ENCODE assay signal across 22 cellular contexts in genomic region chr2:226726546-226726945, GRCh38.
DNase-seq lines count a peak whose midpoint lies in the region; ATAC-seq and TF ChIP-seq lines count a peak whose summit lies in the region.
"Had no signal": no experiment of that assay in that cellular context is flagged by ENCODE, and none has a peak within 500 bp of the region (broad histone marks: within the 10 kb centered on the region; RNA-seq: fewer than 3 reads in every experiment).

No MANE protein-coding gene starts in this region.

- no peak overlapping the region for H3K9ac ChIP-seq in mesenchymal stem cell (ENCODE audit: low read length)
- H3K9ac ChIP-seq: KMS-11 had no signal

- H2BK15ac ChIP-seq in mesenchymal stem cell (ENCODE audit: low read depth, poor library complexity, severe bottlenecking): no peak overlapping the region

- H3K27ac Mint-ChIP-seq in CD4-positive, alpha-beta T cell: no peak overlapping the region
- H3K27ac Mint-ChIP-seq: natural killer cell treated with Interleukin-12 subunit alpha and Interleukin-12 subunit beta and Interleukin-15 and Interleukin-18, amount 100 ng/mL, for 72 hours; stimulated activated naive CD8-positive, alpha-beta T cell treated with anti-CD3 and anti-CD28 coated beads, Interleukin-15, Interleukin-2, amounts not matched to agents 100 ng/mL and 50 ng/mL, for 24 hours; T-cell had no signal

- H3K27me3 Mint-ChIP-seq in CD4-positive, alpha-beta T cell: peaks cover 18% of the 10 kb centered on the region

- H2AK5ac ChIP-seq in mesenchymal stem cell (ENCODE audit: low read length, severe bottlenecking): no peak overlapping the region

- H3K4me1 Mint-ChIP-seq in CD4-positive, alpha-beta T cell (ENCODE audit: low read depth): peaks cover 4% of the 10 kb centered on the region

- ATAC-seq in Right ventricle myocardium superior (ENCODE audit: poor library complexity): no peak
- ATAC-seq in CD4-positive, alpha-beta T cell (ENCODE audit: poor library complexity): no peak
- no peak for ATAC-seq in GM18502 (IDR thresholded peaks at IDR 0.05; ENCODE audit: poor library complexity, unreplicated experiment)
- ATAC-seq: natural killer cell treated with Interleukin-12 subunit alpha and Interleukin-12 subunit beta and Interleukin-15 and Interleukin-18, amount 100 ng/mL, for 72 hours; T-cell had no signal

- no peak overlapping the region for H3K4ac ChIP-seq in mesenchymal stem cell (ENCODE audit: low read depth in 1 of 2, low read length in 2 of 2)

- no peaks in the 10 kb centered on the region for H3K27me3 ChIP-seq in left ventricle myocardium inferior (ENCODE audit: low read depth)
- H3K27me3 ChIP-seq in mesenchymal stem cell (ENCODE audit: control insufficient read depth in 1 of 2, insufficient read depth in 1 of 2, low read length in 2 of 2): no peaks in the 10 kb centered on the region
- H3K27me3 ChIP-seq in CD4-positive, alpha-beta T cell (ENCODE audit: control insufficient read depth, insufficient read depth, low read length): peaks cover 10% of the 10 kb centered on the region

- no peak overlapping the region for H3K14ac ChIP-seq in mesenchymal stem cell (ENCODE audit: low read length in 2 of 2)

- H3K9me3 ChIP-seq in left ventricle myocardium inferior (replicated peaks): no peaks in the 10 kb centered on the region
- H3K9me3 ChIP-seq in mesenchymal stem cell (ENCODE audit: control insufficient read depth, low read length): no peaks in the 10 kb centered on the region
- H3K9me3 ChIP-seq in CD4-positive, alpha-beta T cell (ENCODE audit: control insufficient read depth, low read length): no peaks in the 10 kb centered on the region

- H3K36me3 Mint-ChIP-seq in CD4-positive, alpha-beta T cell (ENCODE audit: low read depth): no peaks in the 10 kb centered on the region
- H3K36me3 Mint-ChIP-seq: natural killer cell treated with Interleukin-12 subunit alpha and Interleukin-12 subunit beta and Interleukin-15 and Interleukin-18, amount 100 ng/mL, for 72 hours; T-cell had no signal

- H3K36me3 ChIP-seq in left ventricle myocardium inferior (no peaks in the 10 kb centered on the region), mesenchymal stem cell (ENCODE audit: control insufficient read depth in 1 of 2, insufficient read depth in 2 of 2, low read depth in 1 of 2, low read length in 2 of 2) (no peaks in the 10 kb centered on the region)

- peaks cover 53% of the 10 kb centered on the region for H3K4me1 ChIP-seq in left ventricle myocardium inferior
- no peaks in the 10 kb centered on the region for H3K4me1 ChIP-seq in mesenchymal stem cell (ENCODE audit: control insufficient read depth, insufficient read depth, low read depth, low read length)

- no peaks in the 10 kb centered on the region for H3K9me3 Mint-ChIP-seq in CD4-positive, alpha-beta T cell
- H3K9me3 Mint-ChIP-seq: natural killer cell treated with Interleukin-12 subunit alpha and Interleukin-12 subunit beta and Interleukin-15 and Interleukin-18, amount 100 ng/mL, for 72 hours; stimulated activated naive CD8-positive, alpha-beta T cell treated with anti-CD3 and anti-CD28 coated beads, Interleukin-15, Interleukin-2, amounts not matched to agents 100 ng/mL and 50 ng/mL, for 24 hours; T-cell had no signal

- peak overlapping the region; percentile 19 to 48 for H3K18ac ChIP-seq in mesenchymal stem cell (ENCODE audit: low read depth in 1 of 2, low read length in 2 of 2)

- TF ChIP-seq CTCF in left ventricle myocardium inferior (IDR thresholded peaks at IDR 0.05; ENCODE audit: borderline replicate concordance): no peak
- no peak for TF ChIP-seq CTCF in CD4-positive, alpha-beta T cell (IDR thresholded peaks at IDR 0.05)

- H4K91ac ChIP-seq in mesenchymal stem cell (ENCODE audit: low read length): no peak overlapping the region

- no peak overlapping the region for H3K23ac ChIP-seq in mesenchymal stem cell (ENCODE audit: low read length in 2 of 2)

- no peak overlapping the region for H2AFZ ChIP-seq in mesenchymal stem cell (ENCODE audit: low read depth, low read length)

- no peaks in the 10 kb centered on the region for H3K79me1 ChIP-seq in mesenchymal stem cell (replicated peaks; ENCODE audit: low read length, poor library complexity, severe bottlenecking)

- CTCF ChIA-PET in CD4-positive, alpha-beta T cell (lab: Charles Lee): no interaction called here

- peak overlapping the region; percentile 34 for H2BK120ac ChIP-seq in mesenchymal stem cell (ENCODE audit: low read depth, low read length)

- no peak for DNase-seq in left ventricle myocardium inferior
- DNase-seq in Right ventricle myocardium superior: no peak
- DNase-seq in amniotic epithelial cell (ENCODE audit: low read depth): peak; percentile 34
- no peak for DNase-seq in mesenchymal stem cell
- DNase-seq in CD1c-positive myeloid dendritic cell (ENCODE audit: extremely low spot score): no peak
- no peak for DNase-seq in CD4-positive, alpha-beta T cell
- DNase-seq in HT-29 (ENCODE audit: low spot score): no peak
- DNase-seq: 8988T; activated CD4-positive, alpha-beta T cell treated with anti-CD3 and anti-CD28 coated beads, Interleukin-2, amount 50 U/mL, for 1 hour; activated CD8-positive, alpha-beta memory T cell treated with anti-CD3 and anti-CD28 coated beads, Interleukin-2, amount 50 U/mL, for 4 hours; activated effector memory CD4-positive, alpha-beta T cell treated with anti-CD3 and anti-CD28 coated beads, Interleukin-2, amount 50 U/mL, for 16 hours; C1 segment of cervical spinal cord; DMS153; head of caudate nucleus; NCI-H1105; NCI-H510A treated with DMSO at 0.1 percent for 48 hours; posterior cingulate gyrus; T-cell had no signal

- WGBS in mesenchymal stem cell: 67% methylated on average over 2 of the region's 2 CpGs

- intact Hi-C loops in left ventricle myocardium inferior (cut with micrococcal nuclease) (loop anchor here (10.0 kb wide), 1 partner anchor 58 kb away; no protein-coding TSS in a partner anchor), Right ventricle myocardium superior (cut with DNase I) (loop anchor here (10.0 kb wide), 1 partner anchor 68 kb away; the partner anchor contains the start of gene IRS1)
- intact Hi-C loops in CD4-positive, alpha-beta T cell (cut with DNase I, micrococcal nuclease): no loop called here

- POLR2A ChIA-PET in CD4-positive, alpha-beta T cell (lab: Charles Lee): no interaction called here

- H2BK12ac ChIP-seq in mesenchymal stem cell (ENCODE audit: low read length in 2 of 2): peak overlapping the region; percentile 59 to 63

- H3K4me3 ChIP-seq in left ventricle myocardium inferior (peak overlapping the region; percentile 17), mesenchymal stem cell (ENCODE audit: insufficient read depth in 1 of 2, low read depth in 1 of 2, low read length in 2 of 2) (no peak overlapping the region)

- H3K4me3 Mint-ChIP-seq in CD4-positive, alpha-beta T cell: no peak overlapping the region
- H3K4me3 Mint-ChIP-seq: natural killer cell treated with Interleukin-12 subunit alpha and Interleukin-12 subunit beta and Interleukin-15 and Interleukin-18, amount 100 ng/mL, for 72 hours; stimulated activated naive CD8-positive, alpha-beta T cell treated with anti-CD3 and anti-CD28 coated beads, Interleukin-15, Interleukin-2, amounts not matched to agents 100 ng/mL and 50 ng/mL, for 24 hours had no signal

- H3K27ac ChIP-seq in left ventricle myocardium inferior (replicated peaks) (no peak overlapping the region), mesenchymal stem cell (ENCODE audit: low read length, poor library complexity, severe bottlenecking) (no peak overlapping the region)
- H3K27ac ChIP-seq in CD4-positive, alpha-beta T cell (ENCODE audit: low read depth, low read length): no peak overlapping the region
- H3K27ac ChIP-seq: KMS-11 had no signal

- peak overlapping the region; percentile 57 for H4K8ac ChIP-seq in mesenchymal stem cell (ENCODE audit: low read length)

- H2BK5ac ChIP-seq in mesenchymal stem cell (ENCODE audit: low read depth, low read length, poor library complexity, severe bottlenecking): no peak overlapping the region

- no peak overlapping the region for H3K4me2 ChIP-seq in mesenchymal stem cell (ENCODE audit: low read length, poor library complexity, severe bottlenecking)
- H3K4me2 ChIP-seq: KMS-11 had no signal

Comparison
In these comparisons a context has a peak if more than half of its experiments do, and no peak if none do; other contexts are left out.
1. intact Hi-C loops: an anchor here in left ventricle myocardium inferior (10.0 kb wide) and Right ventricle myocardium superior (10.0 kb wide); none called in CD4-positive, alpha-beta T cell.